16 cellular contexts compared by ENCODE assay signal in genomic region chr14:84646791-84647500, GRCh38.
DNase-seq lines count a peak whose midpoint lies in the region; ATAC-seq and TF ChIP-seq lines count a peak whose summit lies in the region.
"Had no signal": no experiment of that assay in that cellular context is flagged by ENCODE, and none has a peak within 500 bp of the region (broad histone marks: within the 10 kb centered on the region; RNA-seq: fewer than 3 reads in every experiment).

No MANE protein-coding gene starts in this region.

- no peak for ATAC-seq in HG03378 (IDR thresholded peaks at IDR 0.05; ENCODE audit: unreplicated experiment)

- no peaks in the 10 kb centered on the region for H3K4me1 ChIP-seq in adipocyte (ENCODE audit: control insufficient read depth, insufficient read depth, low read length)
- H3K4me1 ChIP-seq: BLaER1 treated with 17β-estradiol and CSF1 and Interleukin-3, amounts not matched to agents 10 nM and 100 nM had no signal

- H3K36me3 ChIP-seq in adipocyte (ENCODE audit: control insufficient read depth, insufficient read depth, low read length, severe bottlenecking) = no peaks in the 10 kb centered on the region
- H3K36me3 ChIP-seq: BLaER1 treated with 17β-estradiol and CSF1 and Interleukin-3, amounts not matched to agents 10 nM and 100 nM had no signal

- DNase-seq in ELR (ENCODE audit: low read depth) (peak; percentile 10), adipocyte (ENCODE audit: low read depth) (peak; percentile 68), choroid plexus epithelial cell (ENCODE audit: low read depth) (peak; percentile 92), kidney glomerular epithelial cell (lab: John Stamatoyannopoulos, UW) (peak; percentile 57), GM19238 (ENCODE audit: insufficient read length, low spot score) (no peak), H4 (ENCODE audit: low spot score) (no peak)
- DNase-seq in central memory CD4-positive, alpha-beta T cell = no peak
- DNase-seq: H7; KBM-7; NCI-H1092; NCI-H1694; NCI-H69; NK-92 treated with Interleukin-12 subunit alpha and Interleukin-12 subunit beta, amount 100 ng/mL, for 24 hours; PC-9 had no signal

- H3K4me3 ChIP-seq in adipocyte (ENCODE audit: low read length) = no peak overlapping the region
- no peak overlapping the region for H3K4me3 ChIP-seq in choroid plexus epithelial cell (ENCODE audit: low read depth, low read length)
- H3K4me3 ChIP-seq: BLaER1 treated with 17β-estradiol and CSF1 and Interleukin-3, amounts not matched to agents 10 nM and 100 nM; PC-9 had no signal

- no peak overlapping the region for H3K9ac ChIP-seq in adipocyte (ENCODE audit: low read length)
- H3K9ac ChIP-seq: BLaER1 treated with 17β-estradiol and CSF1 and Interleukin-3, amounts not matched to agents 10 nM and 100 nM had no signal

- no peak for TF ChIP-seq CTCF in choroid plexus epithelial cell (conservative IDR thresholded peaks at IDR 0.05; ENCODE audit: low read depth, low read length)

- no peaks in the 10 kb centered on the region for H3K27me3 ChIP-seq in adipocyte (replicated peaks; ENCODE audit: control insufficient read depth, insufficient read depth, low read length)
- H3K27me3 ChIP-seq: BLaER1 treated with 17β-estradiol and CSF1 and Interleukin-3, amounts not matched to agents 10 nM and 100 nM had no signal

- H3K9me3 ChIP-seq in adipocyte (ENCODE audit: control insufficient read depth, low read length) = no peaks in the 10 kb centered on the region
- H3K9me3 ChIP-seq: BLaER1 treated with 17β-estradiol and CSF1 and Interleukin-3, amounts not matched to agents 10 nM and 100 nM had no signal

Comparison
In these comparisons a context has a peak if more than half of its experiments do, and no peak if none do; other contexts are left out.
1. DNase-seq: peak in ELR (single experiment), adipocyte (single experiment), choroid plexus epithelial cell (single experiment) and kidney glomerular epithelial cell (single experiment); none in GM19238 (single experiment), H4 (single experiment) and central memory CD4-positive, alpha-beta T cell (single experiment).